In the genomic region with DNA sequence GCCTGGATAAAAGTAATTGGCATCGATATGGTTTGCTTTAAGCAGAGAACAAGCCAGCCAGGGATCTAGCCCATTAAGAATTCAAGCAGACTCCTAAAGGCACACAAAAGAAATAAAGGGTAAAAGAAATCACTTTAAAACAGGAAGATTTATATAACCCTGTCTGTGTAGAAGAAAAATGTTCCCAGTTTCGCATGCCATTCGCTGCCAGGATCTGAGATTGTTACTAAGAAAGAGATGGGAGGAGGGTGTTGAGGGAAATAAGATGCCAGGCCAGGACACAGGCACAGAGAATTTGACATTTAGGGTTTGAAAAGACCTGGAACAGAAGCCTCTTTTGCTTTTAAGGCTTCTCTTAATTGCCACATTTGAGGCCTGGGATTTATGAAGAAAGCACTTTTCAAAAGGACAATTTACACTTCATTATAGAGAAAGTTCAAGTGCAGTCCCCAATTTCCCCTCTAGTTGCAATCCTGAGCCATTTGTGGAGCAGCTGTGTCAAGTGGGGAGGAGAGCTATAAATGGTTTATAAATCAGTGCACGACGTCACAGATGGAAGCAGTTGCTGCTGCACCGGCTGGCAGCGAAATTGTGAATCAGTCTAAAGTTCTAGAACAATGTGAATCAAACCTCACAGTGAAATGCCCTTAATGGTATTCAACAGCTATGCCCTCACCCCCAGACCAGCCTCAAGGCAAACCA, we compare ENCODE assay signal across 9 cellular contexts. TPM values are rescaled to one million over a fixed set of nuclear protein-coding genes. Genes with fewer than 3 reads are reported as not detected.
DNase-seq lines count a peak whose midpoint lies in the region; ATAC-seq and TF ChIP-seq lines count a peak whose summit lies in the region.
"Had no signal": no experiment of that assay in that cellular context is flagged by ENCODE, and none has a peak within 500 bp of the region (broad histone marks: within the 10 kb centered on the region; RNA-seq: fewer than 3 reads in every experiment).

No MANE protein-coding gene starts in this region.

- no peak overlapping the region for H3K4me3 ChIP-seq in astrocyte of the spinal cord (ENCODE audit: low read depth, low read length)
- H3K4me3 ChIP-seq: skin epidermis had no signal

- H3K27me3 Mint-ChIP-seq in activated T-cell treated with anti-CD3 and anti-CD28 coated beads, Interleukin-2, amount 50 U/mL, for 24 hours, result no peaks in the 10 kb centered on the region

- ATAC-seq in left lobe of liver (peak; percentile 80), GM19467 (IDR thresholded peaks at IDR 0.05; ENCODE audit: unreplicated experiment) (no peak)

- DNase-seq in NCI-H1417 (lab: John Stamatoyannopoulos, UW) (peak; percentile 41 to 78 (median 41)), NCI-H1417 treated with DMSO at 0.1 percent for 48 hours (lab: John Stamatoyannopoulos, UW) (no peak), NCI-H146 treated with DMSO at 0.1 percent for 48 hours (lab: John Stamatoyannopoulos, UW; ENCODE audit: unreplicated experiment) (peak; percentile 11), astrocyte of the spinal cord (ENCODE audit: low read depth, low spot score) (peak; percentile 66), left lobe of liver (ENCODE audit: low spot score) (no peak), COR-L47 (lab: John Stamatoyannopoulos, UW) (no peak)
- DNase-seq in activated T-cell treated with anti-CD3 and anti-CD28 coated beads, Interleukin-2, amount 50 U/mL, for 24 hours, result no peak

- peak; percentile 57 for TF ChIP-seq CTCF in astrocyte of the spinal cord (IDR thresholded peaks at IDR 0.05; ENCODE audit: low read depth, low read length)

- no peak overlapping the region for H3K27ac Mint-ChIP-seq in activated T-cell treated with anti-CD3 and anti-CD28 coated beads, Interleukin-2, amount 50 U/mL, for 24 hours

- H3K4me3 Mint-ChIP-seq in activated T-cell treated with anti-CD3 and anti-CD28 coated beads, Interleukin-2, amount 50 U/mL, for 24 hours, result no peak overlapping the region

- H3K9me3 Mint-ChIP-seq in activated T-cell treated with anti-CD3 and anti-CD28 coated beads, Interleukin-2, amount 50 U/mL, for 24 hours, result peaks cover 3% of the 10 kb centered on the region

- H3K4me1 Mint-ChIP-seq in activated T-cell treated with anti-CD3 and anti-CD28 coated beads, Interleukin-2, amount 50 U/mL, for 24 hours (ENCODE audit: low read depth), result peaks cover 10% of the 10 kb centered on the region

- no peaks in the 10 kb centered on the region for H3K36me3 Mint-ChIP-seq in activated T-cell treated with anti-CD3 and anti-CD28 coated beads, Interleukin-2, amount 50 U/mL, for 24 hours (ENCODE audit: low read depth)

- in situ Hi-C loops in astrocyte of the spinal cord (cut with HindIII; ENCODE audit: low sequenced_read_pairs), result no loop called here

RNA-seq across cellular contexts. Expression of gene C16orf87, which starts 26.4 kb away (rescaled TPM):
- total RNA-seq in left lobe of liver, result 5.2 TPM

RNA-seq across cellular contexts. Expression of gene GPT2, which starts 26.8 kb away (rescaled TPM):
- total RNA-seq in left lobe of liver, result 84.6 TPM

Comparison
In these comparisons a context has a peak if more than half of its experiments do, and no peak if none do; other contexts are left out.
1. DNase-seq: peak in NCI-H1417 (3 of 3), NCI-H146 treated with DMSO at 0.1 percent for 48 hours (single experiment) and astrocyte of the spinal cord (single experiment); none in NCI-H1417 treated with DMSO at 0.1 percent for 48 hours (single experiment), left lobe of liver (single experiment), activated T-cell treated with anti-CD3 and anti-CD28 coated beads, Interleukin-2, amount 50 U/mL, for 24 hours (single experiment) and COR-L47 (single experiment).